Comparison of ENCODE assay signal across 12 cellular contexts in genomic region chr4:89572224-89572858, GRCh38.
A peak's percentile ranks its signal among the peaks of the same experiment; 100 is the strongest.
DNase-seq lines count a peak whose midpoint lies in the region; ATAC-seq and TF ChIP-seq lines count a peak whose summit lies in the region.
"Had no signal": no experiment of that assay in that cellular context is flagged by ENCODE, and none has a peak within 500 bp of the region (broad histone marks: within the 10 kb centered on the region; RNA-seq: fewer than 3 reads in every experiment).

No MANE protein-coding gene starts in this region.

- intact Hi-C loops in dorsolateral prefrontal cortex (cut with DNase I), result no loop called here

- H3K27me3 ChIP-seq in Karpas-422 (ENCODE audit: low read length) (no peaks in the 10 kb centered on the region), dorsolateral prefrontal cortex (no peaks in the 10 kb centered on the region)
- H3K27me3 ChIP-seq: pancreas had no signal

- no peak overlapping the region for H3K9ac ChIP-seq in Karpas-422 (ENCODE audit: low read length)

- TF ChIP-seq CTCF in dorsolateral prefrontal cortex (IDR thresholded peaks at IDR 0.05 in 54 of 56, conservative IDR thresholded peaks at IDR 0.05 in 2 of 56; ENCODE audit: low read depth in 1 of 56, partially characterized antibody in 56 of 56), result no peak

- no peaks in the 10 kb centered on the region for H3K9me3 ChIP-seq in Karpas-422 (ENCODE audit: low read length)
- H3K9me3 ChIP-seq: left ventricle myocardium inferior, pancreas had no signal

- in situ Hi-C loops in Caki2 (cut with HindIII; ENCODE audit: low pct_unique_long_range_greater_than_20kb, low sequenced_read_pairs), result no loop called here

- no peaks in the 10 kb centered on the region for H3K36me3 ChIP-seq in Karpas-422 (ENCODE audit: insufficient read depth, low read length)
- H3K36me3 ChIP-seq: left ventricle myocardium inferior, pancreas had no signal

- peak; percentile 4 for DNase-seq in Caki2 (ENCODE audit: low read depth)
- DNase-seq in NCI-H187 (lab: John Stamatoyannopoulos, UW), result peak; percentile 39 to 77
- peak; percentile 72 for DNase-seq in NCI-H82 (lab: John Stamatoyannopoulos, UW)
- peak; percentile 11 for DNase-seq in iris pigment epithelial cell (ENCODE audit: low read depth)
- DNase-seq in NK-92 (lab: John Stamatoyannopoulos, UW; ENCODE audit: unreplicated experiment), result no peak
- DNase-seq in Karpas-422, result no peak
- no peak for DNase-seq in dorsolateral prefrontal cortex
- DNase-seq: ACHN, left ventricle myocardium inferior, NCI-H1694, pancreas had no signal

- H3K79me2 ChIP-seq in Karpas-422 (ENCODE audit: low read length), result no peaks in the 10 kb centered on the region

- no peak overlapping the region for H3K27ac ChIP-seq in Karpas-422 (ENCODE audit: low read length)
- H3K27ac ChIP-seq in dorsolateral prefrontal cortex, result no peak overlapping the region
- H3K27ac ChIP-seq: left ventricle myocardium inferior, pancreas had no signal

- H3K9me2 ChIP-seq in Karpas-422 (replicated peaks; ENCODE audit: insufficient read depth, low read length), result no peaks in the 10 kb centered on the region

- H4K20me1 ChIP-seq in Karpas-422 (ENCODE audit: insufficient read depth, low read depth, low read length), result no peaks in the 10 kb centered on the region

- H3K4me3 ChIP-seq in Karpas-422 (ENCODE audit: low read length) (no peak overlapping the region), dorsolateral prefrontal cortex (no peak overlapping the region)
- H3K4me3 ChIP-seq: left ventricle myocardium inferior, pancreas had no signal

- ATAC-seq in HG03469 (IDR thresholded peaks at IDR 0.05; ENCODE audit: unreplicated experiment), result no peak
- ATAC-seq: pancreas had no signal

- H2AFZ ChIP-seq in Karpas-422 (ENCODE audit: low read length), result no peak overlapping the region

- no peak overlapping the region for H3K4me2 ChIP-seq in Karpas-422 (ENCODE audit: low read depth, low read length, poor library complexity, severe bottlenecking)

- no peaks in the 10 kb centered on the region for H3K4me1 ChIP-seq in Karpas-422 (ENCODE audit: low read length)
- H3K4me1 ChIP-seq: left ventricle myocardium inferior, pancreas had no signal

Comparison
In these comparisons a context has a peak if more than half of its experiments do, and no peak if none do; other contexts are left out.
1. DNase-seq: peak in Caki2 (single experiment), NCI-H187 (2 of 2), NCI-H82 (single experiment) and iris pigment epithelial cell (single experiment); none in NK-92 (single experiment), Karpas-422 (single experiment) and dorsolateral prefrontal cortex (0 of 10).